In genomic region chr3:79632842-79633241, GRCh38 we compare ENCODE assay signal across 9 cellular contexts.
"Had no signal": no experiment of that assay in that cellular context is flagged by ENCODE, and none has a peak within 500 bp of the region (broad histone marks: within the 10 kb centered on the region; RNA-seq: fewer than 3 reads in every experiment).

No MANE protein-coding gene starts in this region.

- H3K27ac ChIP-seq: GM23248, HL-60 had no signal

- H3K36me3 ChIP-seq: HAP-1 had no signal

- H3K27ac Mint-ChIP-seq: HFFc6, IgD-negative memory B cell had no signal

- H3K9me3 ChIP-seq: HAP-1 had no signal

- FAIRE-seq: HepG2 had no signal

- DNase-seq: GM23248, GOT3, H7, HFFc6 had no signal

- ATAC-seq: HCT116, HepG2 had no signal

- H3K4me1 Mint-ChIP-seq: IgD-negative memory B cell had no signal

- H3K4me1 ChIP-seq: HAP-1 had no signal

- H3K27me3 Mint-ChIP-seq: IgD-negative memory B cell had no signal

- H3K4me3 Mint-ChIP-seq: HFFc6, IgD-negative memory B cell had no signal

- H3K36me3 Mint-ChIP-seq: IgD-negative memory B cell had no signal

- H3K4me3 ChIP-seq: GM23248, HAP-1 had no signal
